8 cellular contexts compared by ENCODE assay signal in the genomic region with DNA sequence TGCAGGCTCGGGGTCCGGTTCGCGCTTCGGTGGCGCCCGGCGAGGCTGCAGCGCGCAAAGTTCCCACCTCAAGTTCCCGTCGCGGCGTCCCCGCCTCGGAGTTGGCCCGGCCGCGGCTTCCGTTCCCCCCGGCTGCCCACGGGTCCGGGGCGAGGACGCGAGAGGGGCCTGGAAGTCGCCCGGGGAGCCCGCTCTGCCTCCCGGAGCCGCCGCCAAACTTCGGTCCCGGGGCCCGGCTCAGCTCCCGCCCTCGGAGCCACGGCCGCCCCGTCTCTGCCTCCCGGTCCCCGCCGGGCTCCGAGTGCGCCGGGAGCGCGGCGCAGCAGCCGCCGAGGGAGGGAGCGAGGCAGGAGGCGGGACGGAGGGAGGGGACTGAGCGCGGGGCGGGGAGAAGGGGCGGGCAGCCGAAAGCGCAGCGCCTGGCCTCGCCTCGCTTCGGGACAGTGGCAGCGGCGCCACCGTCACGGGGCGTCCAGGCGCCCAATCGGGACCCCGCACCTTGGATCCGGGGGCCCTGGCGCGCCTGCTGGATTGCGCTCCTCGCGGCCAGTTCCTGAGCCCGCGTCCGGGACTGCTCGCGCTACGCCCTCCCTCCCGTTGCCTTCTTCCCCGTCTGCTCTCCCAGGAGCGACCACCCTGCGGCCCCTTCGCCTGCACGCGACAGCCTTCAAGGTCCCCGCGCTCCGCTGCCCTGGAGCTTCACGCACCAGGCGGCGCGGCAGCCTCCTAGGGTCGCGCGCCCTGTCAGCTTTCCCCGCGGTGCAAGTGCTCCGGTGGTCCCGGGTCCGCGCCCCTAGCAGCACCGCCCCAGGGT. TPM values are rescaled to one million over a fixed set of nuclear protein-coding genes. Genes with fewer than 3 reads are reported as not detected.
DNase-seq lines count a peak whose midpoint lies in the region; ATAC-seq, FAIRE-seq and TF ChIP-seq lines count a peak whose summit lies in the region.

TSS of gene KCNG1 (minus strand) at position 305 of the 814 bp plus-strand sequence. CDS start 12,769 bp downstream, outside the sequence.

- no peaks in the 10 kb centered on the region for H3K9me3 Mint-ChIP-seq in activated CD4-positive, alpha-beta T cell treated with anti-CD3 and anti-CD28 coated beads, Interleukin-2, amount 10 ng/mL, durations not matched to agents 7 days and 5 days

- no peaks in the 10 kb centered on the region for H3K36me3 Mint-ChIP-seq in activated CD4-positive, alpha-beta T cell treated with anti-CD3 and anti-CD28 coated beads, Interleukin-2, amount 10 ng/mL, durations not matched to agents 7 days and 5 days (ENCODE audit: low read depth)

- TF ChIP-seq POLR2A in GM12892 (IDR thresholded peaks at IDR 0.05; ENCODE audit: low read depth, low read length) = no peak

- no peak within 1 kb of the TSS for H3K27ac ChIP-seq in ectodermal cell (ENCODE audit: insufficient read depth, low read depth, low read length, poor library complexity, severe bottlenecking)

- H3K4me1 Mint-ChIP-seq in activated CD4-positive, alpha-beta T cell treated with anti-CD3 and anti-CD28 coated beads, Interleukin-2, amount 10 ng/mL, durations not matched to agents 7 days and 5 days = peaks cover 4% of the 10 kb centered on the region

- H3K27me3 ChIP-seq in MG63 (no peaks in the 10 kb centered on the region), ectodermal cell (ENCODE audit: control insufficient read depth, insufficient read depth, low read length, poor library complexity, severe bottlenecking) (peaks cover 46% of the 10 kb centered on the region)

- no peak within 1 kb of the TSS for H3K27ac Mint-ChIP-seq in activated CD4-positive, alpha-beta T cell treated with anti-CD3 and anti-CD28 coated beads, Interleukin-2, amount 10 ng/mL, durations not matched to agents 7 days and 5 days

- DNase-seq in GM12892 (ENCODE audit: insufficient read length) = peak; percentile 66
- DNase-seq in MG63 = peak; percentile 83
- peak; percentile 59 for DNase-seq in activated CD4-positive, alpha-beta T cell treated with anti-CD3 and anti-CD28 coated beads, Interleukin-2, amount 10 ng/mL, durations not matched to agents 7 days and 5 days
- peak; percentile 62 to 81 for DNase-seq in lung microvascular endothelial cell (ENCODE audit: low read depth in 2 of 2)
- DNase-seq in stimulated activated CD4-positive, alpha-beta T cell treated with anti-CD3 and anti-CD28 coated beads, TNF-alpha, amount 100 ng/mL, for 48 hours (ENCODE audit: low read depth in 3 of 3) = peak; percentile 33 to 75 (median 51)
- DNase-seq in HT-29 (ENCODE audit: low spot score) = no peak

- no peak for FAIRE-seq in GM12892 (lab: Jason Lieb, UNC)

- no peaks in the 10 kb centered on the region for H3K9me3 ChIP-seq in MG63
- H3K9me3 ChIP-seq in ectodermal cell (ENCODE audit: control insufficient read depth, low read length) = no peaks in the 10 kb centered on the region

- POLR2A ChIA-PET in activated CD4-positive, alpha-beta T cell treated with anti-CD3 and anti-CD28 coated beads, Interleukin-2, amount 10 ng/mL, durations not matched to agents 7 days and 5 days (lab: Charles Lee) = no interaction called here

- peaks cover 22% of the 10 kb centered on the region for H3K4me1 ChIP-seq in ectodermal cell (ENCODE audit: control insufficient read depth, insufficient read depth, low read length)

- no peak for ATAC-seq in GM18873 (IDR thresholded peaks at IDR 0.05; ENCODE audit: low FRiP score, unreplicated experiment)

- peak within 1 kb of the TSS; percentile 49 for H3K4me3 Mint-ChIP-seq in activated CD4-positive, alpha-beta T cell treated with anti-CD3 and anti-CD28 coated beads, Interleukin-2, amount 10 ng/mL, durations not matched to agents 7 days and 5 days

- peaks cover 61% of the 10 kb centered on the region for H3K27me3 Mint-ChIP-seq in activated CD4-positive, alpha-beta T cell treated with anti-CD3 and anti-CD28 coated beads, Interleukin-2, amount 10 ng/mL, durations not matched to agents 7 days and 5 days

- H3K36me3 ChIP-seq in MG63 (peaks cover 24% of the 10 kb centered on the region), ectodermal cell (ENCODE audit: control insufficient read depth, insufficient read depth, low read length) (no peaks in the 10 kb centered on the region)

- 2 to 3% methylated on average over 108 of the region's 108 CpGs for WGBS in ectodermal cell, 2 experiments

- CTCF ChIA-PET in activated CD4-positive, alpha-beta T cell treated with anti-CD3 and anti-CD28 coated beads, Interleukin-2, amount 10 ng/mL, durations not matched to agents 7 days and 5 days (lab: Charles Lee) = no interaction called here

- H3K4me3 ChIP-seq in MG63 = peak within 1 kb of the TSS; percentile 67
- peak within 1 kb of the TSS; percentile 57 for H3K4me3 ChIP-seq in ectodermal cell (ENCODE audit: insufficient read depth, low read depth, low read length)

RNA-seq across cellular contexts. Expression of gene KCNG1, which starts in this region (rescaled TPM):
- not detected for polyA plus RNA-seq in GM12892 (2012; ENCODE audit: missing spikeins)
- 65.9 and 68.9 TPM in 2 replicates for total RNA-seq in MG63 (2014; rRNA removed; shearing (Covaris generic); ENCODE audit: low replicate concordance)
- not detected for total RNA-seq in activated CD4-positive, alpha-beta T cell treated with anti-CD3 and anti-CD28 coated beads, Interleukin-2, amount 10 ng/mL, durations not matched to agents 7 days and 5 days
- 14.6 TPM for polyA plus RNA-seq in ectodermal cell (2013, experiment 1 of 4)
- polyA plus RNA-seq in ectodermal cell (2013, experiment 2 of 4) = 10.3 TPM
- 11.3 TPM for polyA plus RNA-seq in ectodermal cell (2013, experiment 3 of 4)
- 11.6 TPM for polyA plus RNA-seq in ectodermal cell (2013, experiment 4 of 4)
- total RNA-seq in lung microvascular endothelial cell = 2.2 and 2.4 TPM in 2 replicates
- not detected in 2 replicates for total RNA-seq in HT-29 (2014; rRNA removed; shearing (Covaris generic))

Comparison
In these comparisons a context has a peak if more than half of its experiments do, and no peak if none do; other contexts are left out.
1. RNA of gene KCNG1 (total RNA-seq): 65.9 to 68.9 TPM in MG63; 2.2 to 2.4 TPM in lung microvascular endothelial cell, not detected in activated CD4-positive, alpha-beta T cell treated with anti-CD3 and anti-CD28 coated beads, Interleukin-2, amount 10 ng/mL, durations not matched to agents 7 days and 5 days and not detected in HT-29; every median in the first group is over 10 times any median in the second.
2. Peak in DNase-seq in activated CD4-positive, alpha-beta T cell treated with anti-CD3 and anti-CD28 coated beads, Interleukin-2, amount 10 ng/mL, durations not matched to agents 7 days and 5 days; RNA of the gene not detected or under 1 TPM.